In the genomic region with DNA sequence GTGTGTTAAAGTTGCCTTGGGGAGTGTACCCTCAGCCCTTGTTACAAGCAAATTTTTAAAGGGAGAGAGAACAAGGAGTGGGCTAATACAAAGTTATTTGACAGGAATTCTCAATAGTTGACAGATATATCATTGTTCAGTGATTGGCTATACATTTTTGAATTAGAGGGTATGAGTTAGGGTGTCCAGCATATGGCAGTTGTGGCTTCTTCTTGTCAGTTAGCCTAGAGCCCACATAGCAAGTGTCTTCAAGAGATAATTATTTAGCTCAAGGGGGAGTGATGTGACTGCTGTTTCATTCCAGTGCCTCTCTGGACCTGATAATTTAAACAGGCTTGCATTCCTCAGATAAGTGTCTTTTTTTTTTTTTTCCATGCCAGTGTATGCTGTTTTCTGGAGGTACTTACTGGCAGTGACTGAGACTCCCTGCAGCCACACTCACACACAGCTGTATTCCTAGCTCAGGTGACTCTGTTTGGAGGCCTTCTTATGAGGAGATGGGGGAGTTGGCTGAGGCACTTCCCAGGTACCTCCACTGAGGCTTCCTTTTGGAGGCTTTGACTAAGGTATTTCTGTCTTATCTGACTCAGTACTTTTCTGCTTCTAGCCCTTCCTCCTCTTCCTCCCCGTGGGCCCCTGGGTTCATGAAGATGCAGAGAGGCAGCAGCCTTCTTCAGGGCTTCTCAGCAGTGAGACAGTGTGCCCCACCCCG, we compare ENCODE assay signal across 15 cellular contexts. TPM values are rescaled to one million over a fixed set of nuclear protein-coding genes. Genes with fewer than 3 reads are reported as not detected.
A peak's percentile ranks its signal among the peaks of the same experiment; 100 is the strongest.
DNase-seq lines count a peak whose midpoint lies in the region; ATAC-seq and TF ChIP-seq lines count a peak whose summit lies in the region.
"Had no signal": no experiment of that assay in that cellular context is flagged by ENCODE, and none has a peak within 500 bp of the region (broad histone marks: within the 10 kb centered on the region; RNA-seq: fewer than 3 reads in every experiment).

No MANE protein-coding gene starts in this region.

- no peak for TF ChIP-seq CTCF in CD4-positive, alpha-beta T cell (IDR thresholded peaks at IDR 0.05)
- TF ChIP-seq CTCF in Peyer's patch (IDR thresholded peaks at IDR 0.05), result no peak
- TF ChIP-seq CTCF in psoas muscle (IDR thresholded peaks at IDR 0.05), result no peak

- H3K4me1 Mint-ChIP-seq in CD4-positive, alpha-beta T cell (ENCODE audit: low read depth), result peaks cover 72% of the 10 kb centered on the region
- peaks cover 41% of the 10 kb centered on the region for H3K4me1 Mint-ChIP-seq in activated naive CD8-positive, alpha-beta T cell treated with anti-CD3 and anti-CD28 coated beads, Interleukin-2, amount 50 U/mL, for 24 hours
- H3K4me1 Mint-ChIP-seq: nephron had no signal

- no peak for ATAC-seq in CD4-positive, alpha-beta T cell (ENCODE audit: poor library complexity)
- ATAC-seq in activated naive CD8-positive, alpha-beta T cell treated with anti-CD3 and anti-CD28 coated beads, Interleukin-2, amount 50 U/mL, for 24 hours, result peak; percentile 30
- ATAC-seq in psoas muscle, result no peak
- no peak for ATAC-seq in GM21717 (IDR thresholded peaks at IDR 0.05; ENCODE audit: unreplicated experiment)

- H3K23ac ChIP-seq in mesenchymal stem cell (ENCODE audit: low read length in 2 of 2), result no peak overlapping the region

- no peak overlapping the region for H3K27ac ChIP-seq in CD4-positive, alpha-beta T cell (ENCODE audit: low read depth, low read length)
- H3K27ac ChIP-seq in mesenchymal stem cell (ENCODE audit: low read length, poor library complexity, severe bottlenecking) (no peak overlapping the region), Peyer's patch (no peak overlapping the region), psoas muscle (no peak overlapping the region)
- H3K27ac ChIP-seq: suprapubic skin had no signal

- intact Hi-C loops in CD4-positive, alpha-beta T cell (cut with DNase I, micrococcal nuclease), result loop anchor here (1.0 to 5.0 kb wide), 2 partner anchors 20 to 42 kb away; no protein-coding TSS in a partner anchor
- intact Hi-C loops in psoas muscle (cut with DNase I), result no loop called here

- H3K9me3 Mint-ChIP-seq in CD4-positive, alpha-beta T cell, result peaks cover 5% of the 10 kb centered on the region
- H3K9me3 Mint-ChIP-seq in activated naive CD8-positive, alpha-beta T cell treated with anti-CD3 and anti-CD28 coated beads, Interleukin-2, amount 50 U/mL, for 24 hours, result peaks cover 6% of the 10 kb centered on the region

- no peak overlapping the region for H3K4me2 ChIP-seq in mesenchymal stem cell (ENCODE audit: low read length, poor library complexity, severe bottlenecking)

- no peak overlapping the region for H3K18ac ChIP-seq in mesenchymal stem cell (ENCODE audit: low read depth in 1 of 2, low read length in 2 of 2)

- no peak overlapping the region for H2AK5ac ChIP-seq in mesenchymal stem cell (ENCODE audit: low read length, severe bottlenecking)

- WGBS in mesenchymal stem cell, result 76% methylated on average over 2 of the region's 2 CpGs
- 73 to 84% (median 79%) methylated on average over 2 of the region's 2 CpGs for WGBS in psoas muscle, 3 donors

- no peak overlapping the region for H3K9ac ChIP-seq in mesenchymal stem cell (ENCODE audit: low read length)

- H3K4me3 Mint-ChIP-seq in CD4-positive, alpha-beta T cell, result no peak overlapping the region
- H3K4me3 Mint-ChIP-seq in activated naive CD8-positive, alpha-beta T cell treated with anti-CD3 and anti-CD28 coated beads, Interleukin-2, amount 50 U/mL, for 24 hours, result no peak overlapping the region
- H3K4me3 Mint-ChIP-seq: nephron had no signal

- DNase-seq in CD4-positive, alpha-beta T cell, result no peak
- peak; percentile 65 for DNase-seq in ELF-1 (ENCODE audit: low read depth, low spot score)
- no peak for DNase-seq in activated naive CD8-positive, alpha-beta T cell treated with anti-CD3 and anti-CD28 coated beads, Interleukin-2, amount 50 U/mL, for 24 hours
- DNase-seq in mesenchymal stem cell, result peak; percentile 50
- no peak for DNase-seq in Peyer's patch
- DNase-seq in psoas muscle, result no peak
- DNase-seq: activated CD8-positive, alpha-beta memory T cell treated with anti-CD3 and anti-CD28 coated beads, Interleukin-2, amount 50 U/mL, for 4 hours; aorta; foreskin melanocyte; kidney; NCI-H1417; NCI-H510A had no signal

- H3K27me3 Mint-ChIP-seq in CD4-positive, alpha-beta T cell, result no peaks in the 10 kb centered on the region
- H3K27me3 Mint-ChIP-seq in activated naive CD8-positive, alpha-beta T cell treated with anti-CD3 and anti-CD28 coated beads, Interleukin-2, amount 50 U/mL, for 24 hours, result no peaks in the 10 kb centered on the region

- no peaks in the 10 kb centered on the region for H3K79me1 ChIP-seq in mesenchymal stem cell (replicated peaks; ENCODE audit: low read length, poor library complexity, severe bottlenecking)

- H2BK12ac ChIP-seq in mesenchymal stem cell (ENCODE audit: low read length in 2 of 2), result no peak overlapping the region

- H3K9me3 ChIP-seq in CD4-positive, alpha-beta T cell (ENCODE audit: control insufficient read depth, low read length), result no peaks in the 10 kb centered on the region
- no peaks in the 10 kb centered on the region for H3K9me3 ChIP-seq in mesenchymal stem cell (ENCODE audit: control insufficient read depth, low read length)
- H3K9me3 ChIP-seq in Peyer's patch, result no peaks in the 10 kb centered on the region
- H3K9me3 ChIP-seq in psoas muscle, result no peaks in the 10 kb centered on the region
- H3K9me3 ChIP-seq: suprapubic skin had no signal

- no peak overlapping the region for H4K91ac ChIP-seq in mesenchymal stem cell (ENCODE audit: low read length)

- H3K36me3 ChIP-seq in mesenchymal stem cell (ENCODE audit: control insufficient read depth in 1 of 2, insufficient read depth in 2 of 2, low read depth in 1 of 2, low read length in 2 of 2) (peaks cover 0 to 15% of the 10 kb centered on the region in 2 experiments), Peyer's patch (no peaks in the 10 kb centered on the region), psoas muscle (ENCODE audit: insufficient read depth in 1 of 2, low read depth in 1 of 2) (peaks cover 2 to 7% of the 10 kb centered on the region in 2 donors)

- no peak for TF ChIP-seq POLR2A in Peyer's patch (IDR thresholded peaks at IDR 0.05)

- POLR2A ChIA-PET in CD4-positive, alpha-beta T cell (lab: Charles Lee), result interaction anchor here (0.6 to 1.5 kb wide), 4 partner anchors 16 to 389 kb away, joined by 3 to 5 read pairs (median 3); a partner anchor contains a TSS

- H3K14ac ChIP-seq in mesenchymal stem cell (ENCODE audit: low read length in 2 of 2), result no peak overlapping the region

- peak overlapping the region; percentile 91 for H3K27ac Mint-ChIP-seq in CD4-positive, alpha-beta T cell
- peak overlapping the region; percentile 13 for H3K27ac Mint-ChIP-seq in activated naive CD8-positive, alpha-beta T cell treated with anti-CD3 and anti-CD28 coated beads, Interleukin-2, amount 50 U/mL, for 24 hours

- peak overlapping the region; percentile 47 for H4K8ac ChIP-seq in mesenchymal stem cell (ENCODE audit: low read length)

- H3K4ac ChIP-seq in mesenchymal stem cell (ENCODE audit: low read depth in 1 of 2, low read length in 2 of 2), result no peak overlapping the region

- peaks cover 24% of the 10 kb centered on the region for H3K36me3 Mint-ChIP-seq in CD4-positive, alpha-beta T cell (ENCODE audit: low read depth)
- H3K36me3 Mint-ChIP-seq in activated naive CD8-positive, alpha-beta T cell treated with anti-CD3 and anti-CD28 coated beads, Interleukin-2, amount 50 U/mL, for 24 hours (ENCODE audit: low read depth), result peaks cover 9% of the 10 kb centered on the region

- no peak overlapping the region for H2BK120ac ChIP-seq in mesenchymal stem cell (ENCODE audit: low read depth, low read length)

- H2BK5ac ChIP-seq in mesenchymal stem cell (ENCODE audit: low read depth, low read length, poor library complexity, severe bottlenecking), result no peak overlapping the region

- H3K4me1 ChIP-seq in mesenchymal stem cell (ENCODE audit: control insufficient read depth, insufficient read depth, low read depth, low read length) (peaks cover 7% of the 10 kb centered on the region), Peyer's patch (no peaks in the 10 kb centered on the region), psoas muscle (no peaks in the 10 kb centered on the region)
- H3K4me1 ChIP-seq: suprapubic skin had no signal

- H2BK15ac ChIP-seq in mesenchymal stem cell (ENCODE audit: low read depth, poor library complexity, severe bottlenecking), result no peak overlapping the region

- CTCF ChIA-PET in CD4-positive, alpha-beta T cell (lab: Charles Lee), result interaction anchor here (1.0 to 1.4 kb wide), 4 partner anchors 14 to 385 kb away, joined by 3 to 4 read pairs (median 3); no protein-coding TSS in a partner anchor

- H2AFZ ChIP-seq in mesenchymal stem cell (ENCODE audit: low read depth, low read length), result no peak overlapping the region

- H3K4me3 ChIP-seq in mesenchymal stem cell (ENCODE audit: insufficient read depth in 1 of 2, low read depth in 1 of 2, low read length in 2 of 2), result no peak overlapping the region
- H3K4me3 ChIP-seq in Peyer's patch, result no peak overlapping the region
- no peak overlapping the region for H3K4me3 ChIP-seq in psoas muscle
- H3K4me3 ChIP-seq: suprapubic skin had no signal

- H3K27me3 ChIP-seq in CD4-positive, alpha-beta T cell (ENCODE audit: control insufficient read depth, insufficient read depth, low read length), result no peaks in the 10 kb centered on the region
- H3K27me3 ChIP-seq in mesenchymal stem cell (ENCODE audit: control insufficient read depth in 1 of 2, insufficient read depth in 1 of 2, low read length in 2 of 2) (no peaks in the 10 kb centered on the region), Peyer's patch (no peaks in the 10 kb centered on the region), psoas muscle (ENCODE audit: insufficient read depth in 3 of 3, low read length in 2 of 3) (no peaks in the 10 kb centered on the region)
- H3K27me3 ChIP-seq: suprapubic skin had no signal

RNA-seq across cellular contexts. Expression of a gene that starts 32.4 kb away (rescaled TPM):
- 100 to 1,000 TPM; 234 to 254 TPM for total RNA-seq in CD4-positive, alpha-beta T cell
- 17.1 TPM for polyA plus RNA-seq in mesenchymal stem cell (2013, experiment 1 of 2)
- 17.3 TPM for polyA plus RNA-seq in mesenchymal stem cell (2013, experiment 2 of 2)
- total RNA-seq in Peyer's patch, result 100 to 1,000 TPM in 2 of 4 donors, 10 to 100 TPM in 2; 84.8 to 248 (median 104) TPM
- 10 to 100 TPM; 27.6 to 49.9 (median 41.9) TPM for total RNA-seq in psoas muscle
- 10 to 100 TPM; 29.7 to 80.6 (median 36.1) TPM for polyA plus RNA-seq in psoas muscle

Comparison
In these comparisons a context has a peak if more than half of its experiments do, and no peak if none do; other contexts are left out.
1. DNase-seq: peak in ELF-1 (single experiment) and mesenchymal stem cell (single experiment); none in CD4-positive, alpha-beta T cell (0 of 10), activated naive CD8-positive, alpha-beta T cell treated with anti-CD3 and anti-CD28 coated beads, Interleukin-2, amount 50 U/mL, for 24 hours (single experiment), Peyer's patch (0 of 3) and psoas muscle (0 of 2).
2. intact Hi-C loops: an anchor here in CD4-positive, alpha-beta T cell (1.0 to 5.0 kb wide); none called in psoas muscle.